In the genomic region with DNA sequence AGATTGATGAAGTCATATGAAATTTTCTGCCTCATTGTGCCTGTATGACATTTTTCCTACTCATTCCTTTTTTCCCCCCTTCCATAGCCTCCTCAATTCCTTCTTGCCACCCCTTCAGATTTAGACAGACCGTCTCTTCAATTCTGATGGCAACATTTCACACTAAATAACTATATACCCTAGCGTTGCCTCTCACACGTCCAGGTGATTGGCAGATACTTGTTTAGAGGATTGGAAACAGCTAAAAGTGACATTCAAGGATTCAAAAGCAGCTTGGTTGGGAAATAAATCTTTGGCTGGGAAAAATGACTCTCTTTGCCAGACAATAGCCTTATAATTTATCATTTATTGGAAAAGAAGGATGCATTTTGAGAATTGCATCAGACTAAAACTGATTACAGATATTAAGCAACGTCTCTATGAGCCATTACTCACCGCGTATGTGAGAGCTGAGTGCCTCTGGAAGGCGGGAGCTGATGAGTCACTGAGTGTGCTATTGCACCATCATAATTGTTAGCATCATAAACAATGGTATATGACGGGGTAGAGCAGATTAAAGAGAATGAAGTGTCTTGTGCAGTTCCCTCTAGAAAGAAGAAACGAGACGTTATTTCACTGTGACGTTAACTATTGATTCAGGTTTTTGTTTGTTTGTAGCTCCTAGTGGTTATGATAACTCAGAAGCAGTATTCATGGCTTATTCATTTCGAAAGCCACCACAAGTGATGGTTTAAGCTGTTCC, we compare ENCODE assay signal across 1 cellular context.
TF ChIP-seq lines count a peak whose summit lies in the region.

No MANE protein-coding gene starts in this region.

TF ChIP-seq in HEK293, 187 proteins besides CTCF, POLR2A, EP300 and RAD21 (continued from another document):
- no peak for TF ChIP-seq ZNF362 (tag by site-specific recombination; IDR thresholded peaks at IDR 0.05)
- TF ChIP-seq, protein P1, sequence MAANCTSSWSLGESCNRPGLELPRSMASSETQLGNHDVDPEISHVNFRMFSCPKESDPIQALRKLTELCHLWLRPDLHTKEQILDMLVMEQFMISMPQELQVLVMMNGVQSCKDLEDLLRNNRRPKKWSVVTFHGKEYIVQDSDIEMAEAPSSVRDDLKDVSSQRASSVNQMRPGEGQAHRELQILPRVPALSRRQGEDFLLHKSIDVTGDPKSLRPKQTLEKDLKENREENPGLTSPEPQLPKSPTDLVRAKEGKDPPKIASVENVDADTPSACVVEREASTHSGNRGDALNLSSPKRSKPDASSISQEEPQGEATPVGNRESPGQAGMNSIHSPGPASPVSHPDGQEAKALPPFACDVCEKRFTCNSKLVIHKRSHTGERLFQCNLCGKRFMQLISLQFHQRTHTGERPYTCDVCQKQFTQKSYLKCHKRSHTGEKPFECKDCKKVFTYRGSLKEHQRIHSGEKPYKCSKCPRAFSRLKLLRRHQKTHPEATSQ (tag by site-specific recombination; IDR thresholded peaks at IDR 0.05), result no peak
- TF ChIP-seq ZNF768 (tag by site-specific recombination; IDR thresholded peaks at IDR 0.05), result no peak
- no peak for TF ChIP-seq ZNF707 (tag by site-specific recombination; IDR thresholded peaks at IDR 0.05)
